ENCODE assay signal across 2 cellular contexts in genomic region chr18:9894454-9895068, GRCh38.
TF ChIP-seq lines count a peak whose summit lies in the region.

No MANE protein-coding gene starts in this region.

TF ChIP-seq in GM12891, 5 proteins besides CTCF, POLR2A, EP300 and RAD21:
- TF ChIP-seq TAF1 (IDR thresholded peaks at IDR 0.05; ENCODE audit: low read depth, low read length), result no peak
- TF ChIP-seq PAX5 (IDR thresholded peaks at IDR 0.05; ENCODE audit: insufficient read depth, low read length, severe bottlenecking), result no peak
- no peak for TF ChIP-seq POLR2AphosphoS5 (IDR thresholded peaks at IDR 0.05; ENCODE audit: low read depth, low read length)
- TF ChIP-seq POU2F2 (IDR thresholded peaks at IDR 0.05; ENCODE audit: low read depth, low read length), result no peak
- TF ChIP-seq SPI1 (IDR thresholded peaks at IDR 0.05; ENCODE audit: low read depth, low read length), result peak; percentile 28; the same call in 1 of the 2 replicates

TF ChIP-seq in GM12878, 131 proteins besides CTCF, POLR2A, EP300 and RAD21:
- TF ChIP-seq ZBTB33 (IDR thresholded peaks at IDR 0.05), result no peak
- no peak for TF ChIP-seq ZBED1 (IDR thresholded peaks at IDR 0.05; ENCODE audit: borderline replicate concordance)
- no peak for TF ChIP-seq TCF12 (IDR thresholded peaks at IDR 0.05; ENCODE audit: low read depth, low read length)
- no peak for TF ChIP-seq USF1 (IDR thresholded peaks at IDR 0.05; ENCODE audit: borderline replicate concordance, extremely low read length, insufficient read depth, low read depth, low read length)
- no peak for TF ChIP-seq LARP7 (IDR thresholded peaks at IDR 0.05)
TF ChIP-seq in GM12878: peak in this region for 0.
